Comparison of ENCODE assay signal across 1 cellular context in genomic region chr6:20661721-20662120, GRCh38.
TF ChIP-seq lines count a peak whose summit lies in the region.

No MANE protein-coding gene starts in this region.

TF ChIP-seq in GM23338, 12 proteins besides CTCF, POLR2A, EP300 and RAD21 (continued from another document):
- TF ChIP-seq ZNF462 (CRISPR knock-in tag; IDR thresholded peaks at IDR 0.05) (no peak), EZH2 (IDR thresholded peaks at IDR 0.05; ENCODE audit: low read depth, unreplicated experiment) (no peak)
